In the genomic region with DNA sequence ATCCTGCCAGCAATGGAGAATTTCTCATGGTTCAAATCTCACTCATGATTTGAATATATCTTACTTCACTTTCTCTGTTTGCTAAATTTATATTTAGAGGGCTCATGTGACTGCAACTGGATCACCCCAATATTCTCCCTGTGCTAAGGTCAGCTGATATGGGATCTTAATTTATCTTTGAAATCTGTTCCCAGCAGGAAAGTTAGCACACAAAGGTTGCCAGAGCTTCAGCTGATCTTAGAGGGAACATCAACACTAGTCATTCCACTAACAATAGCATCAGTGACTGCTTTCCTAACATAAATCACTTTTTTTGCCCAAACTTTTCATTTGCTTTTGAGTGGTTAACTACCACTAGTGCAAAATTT, we compare ENCODE assay signal across 30 cellular contexts.
"Had no signal": no experiment of that assay in that cellular context is flagged by ENCODE, and none has a peak within 500 bp of the region (broad histone marks: within the 10 kb centered on the region; RNA-seq: fewer than 3 reads in every experiment).

No MANE protein-coding gene starts in this region.

- ATAC-seq: naive thymus-derived CD8-positive, alpha-beta T cell; natural killer cell treated with Interleukin-12 subunit alpha and Interleukin-12 subunit beta and Interleukin-15 and Interleukin-18, amount 100 ng/mL, for 72 hours; pancreas; right cardiac atrium; right lobe of liver; stimulated activated memory B cell treated with anti-CD40 and anti-IgM and Interleukin-4, amounts not matched to agents 10 μg/mL and 1 μg/mL and 100 μg/mL, for 72 hours; stimulated activated naive CD8-positive, alpha-beta T cell treated with anti-CD3 and anti-CD28 coated beads, Interleukin-15, amount 100 ng/mL, for 72 hours; stimulated activated naive CD8-positive, alpha-beta T cell treated with anti-CD3 and anti-CD28 coated beads, Interleukin-15, Interleukin-2, amounts not matched to agents 100 U/mL and 50 U/mL, for 24 hours had no signal

- H3K27ac ChIP-seq: neutrophil, pancreas, prostate gland, right lobe of liver, sigmoid colon, skin epidermis, spleen, thoracic aorta, thyroid gland, tibial nerve, upper lobe of left lung, vagina had no signal

- H3K4me2 ChIP-seq: smooth muscle cell had no signal

- H3K27me3 ChIP-seq: neutrophil, pancreas, right lobe of liver, sigmoid colon, spleen, thyroid gland, tibial nerve, upper lobe of left lung, vagina had no signal

- DNase-seq: naive B cell; naive thymus-derived CD8-positive, alpha-beta T cell; nephron progenitor cell; nucleus accumbens; pancreas; right cardiac atrium; right lobe of liver; sigmoid colon; spleen; stimulated activated CD4-positive, alpha-beta T cell treated with anti-CD3 and anti-CD28 coated beads, Interleukin-12 subunit alpha, Interleukin-12 subunit beta, amount 100 ng/mL, for 4 hours; stimulated activated CD4-positive, alpha-beta T cell treated with anti-CD3 and anti-CD28 coated beads, Interleukin-1b, Interleukin-23, amount 100 ng/mL, for 48 hours; stimulated activated CD4-positive, alpha-beta T cell treated with anti-CD3 and anti-CD28 coated beads, Interleukin-4, amount 100 ng/mL, for 1 hour; stimulated activated CD4-positive, alpha-beta T cell treated with anti-CD3 and anti-CD28 coated beads, Interleukin-4, amount 100 ng/mL, for 4 hours; stimulated activated CD8-positive, alpha-beta memory T cell treated with anti-CD3 and anti-CD28 coated beads, Interleukin-4, amount 100 ng/mL, for 48 hours; stimulated activated naive CD4-positive, alpha-beta T cell; stimulated activated naive CD8-positive, alpha-beta T cell treated with anti-CD3 and anti-CD28 coated beads, Interleukin-15, amount 100 ng/mL, for 72 hours; stimulated activated naive CD8-positive, alpha-beta T cell treated with anti-CD3 and anti-CD28 coated beads, Interleukin-15, Interleukin-2, amounts not matched to agents 100 U/mL and 50 U/mL, for 24 hours; substantia nigra; thyroid gland; trophoblast cell; upper lobe of left lung had no signal

- H3K9me3 ChIP-seq: neutrophil, pancreas, prostate gland, right lobe of liver, sigmoid colon, spleen, thyroid gland, tibial nerve, upper lobe of left lung, vagina had no signal

- H3K4me1 ChIP-seq: pancreas, prostate gland, right lobe of liver, sigmoid colon, spleen, thyroid gland, tibial nerve, upper lobe of left lung, vagina had no signal

- H3K36me3 ChIP-seq: neutrophil, pancreas, prostate gland, right lobe of liver, sigmoid colon, spleen, thoracic aorta, thyroid gland, tibial nerve, upper lobe of left lung, vagina had no signal

- H3K4me3 ChIP-seq: pancreas, prostate gland, right lobe of liver, sigmoid colon, skin epidermis, smooth muscle cell, spleen, thoracic aorta, thyroid gland, tibial nerve, upper lobe of left lung, vagina had no signal
